In genomic region chr3:50612973-50613851, GRCh38 we compare ENCODE assay signal across 9 cellular contexts. TPM values are rescaled to one million over a fixed set of nuclear protein-coding genes. Genes with fewer than 3 reads are reported as not detected.
DNase-seq lines count a peak whose midpoint lies in the region; ATAC-seq and TF ChIP-seq lines count a peak whose summit lies in the region.
"Had no signal": no experiment of that assay in that cellular context is flagged by ENCODE, and none has a peak within 500 bp of the region (broad histone marks: within the 10 kb centered on the region; RNA-seq: fewer than 3 reads in every experiment).

No MANE protein-coding gene starts in this region.

- WGBS in stomach, 5 donors = 50 to 71% (median 68%) methylated on average over 4 to 6 of the region's 6 CpGs

- H3K36me3 Mint-ChIP-seq in activated naive CD4-positive, alpha-beta T cell treated with anti-CD3 and anti-CD28 coated beads for 36 hours (ENCODE audit: low read depth) = peaks cover 57% of the 10 kb centered on the region
- H3K36me3 Mint-ChIP-seq in activated T-cell treated with anti-CD3 and anti-CD28 coated beads, Interleukin-2, amount 50 U/mL, for 72 hours (ENCODE audit: insufficient read depth in 2 of 2) = peaks cover 43 to 48% of the 10 kb centered on the region in 2 donors
- no peaks in the 10 kb centered on the region for H3K36me3 Mint-ChIP-seq in memory B cell

- peak; percentile 23 for DNase-seq in activated naive CD4-positive, alpha-beta T cell treated with anti-CD3 and anti-CD28 coated beads for 36 hours
- no peak for DNase-seq in activated naive CD4-positive, alpha-beta T cell (lab: John Stamatoyannopoulos, UW)
- no peak for DNase-seq in activated T-cell treated with anti-CD3 and anti-CD28 coated beads, Interleukin-2, amount 50 U/mL, for 72 hours
- DNase-seq in memory B cell (ENCODE audit: low spot score in 2 of 2) (no peak), stomach (no peak), NCI-H2081 treated with DMSO at 0.1 percent for 48 hours (lab: John Stamatoyannopoulos, UW) (no peak), WERI-Rb-1 (no peak)

- intact Hi-C loops in activated naive CD4-positive, alpha-beta T cell treated with anti-CD3 and anti-CD28 coated beads for 36 hours (cut with micrococcal nuclease) = loop anchor here (1.0 to 10.0 kb wide), 5 partner anchors 23 to 1662 kb away; partner anchors contain the start of genes GNAI2, MANF and WDR82
- intact Hi-C loops in stomach (cut with DNase I; ENCODE audit: low total_unique reads) = loop anchor here (5.0 kb wide), 1 partner anchor 41 kb away; no protein-coding TSS in a partner anchor

- TF ChIP-seq EP300 in stomach (IDR thresholded peaks at IDR 0.05) = no peak

- CTCF ChIA-PET in activated naive CD4-positive, alpha-beta T cell treated with anti-CD3 and anti-CD28 coated beads for 36 hours (lab: Charles Lee) = interaction anchor here (0.6 to 13.4 kb wide), 17 partner anchors 9 to 775 kb away, joined by 3 to 376 read pairs (median 6); partner anchors contain the start of genes C3orf18 and HEMK1

- H3K36me3 ChIP-seq in stomach (peaks cover 1 to 4% (median 3%) of the 10 kb centered on the region in 4 donors), WERI-Rb-1 (peaks cover 7% of the 10 kb centered on the region)

- TF ChIP-seq CTCF in stomach (IDR thresholded peaks at IDR 0.05) (no peak), WERI-Rb-1 (IDR thresholded peaks at IDR 0.05; ENCODE audit: low read depth, low read length) (no peak)

- no peaks in the 10 kb centered on the region for H3K9me3 Mint-ChIP-seq in activated naive CD4-positive, alpha-beta T cell treated with anti-CD3 and anti-CD28 coated beads for 36 hours
- H3K9me3 Mint-ChIP-seq in activated T-cell treated with anti-CD3 and anti-CD28 coated beads, Interleukin-2, amount 50 U/mL, for 72 hours = no peaks in the 10 kb centered on the region
- H3K9me3 Mint-ChIP-seq in memory B cell = no peaks in the 10 kb centered on the region

- H3K4me3 Mint-ChIP-seq in activated naive CD4-positive, alpha-beta T cell treated with anti-CD3 and anti-CD28 coated beads for 36 hours = peak overlapping the region; percentile 96
- H3K4me3 Mint-ChIP-seq in activated T-cell treated with anti-CD3 and anti-CD28 coated beads, Interleukin-2, amount 50 U/mL, for 72 hours = peak overlapping the region; percentile 92 to 100
- H3K4me3 Mint-ChIP-seq in memory B cell = peak overlapping the region; percentile 87

- H3K4me1 ChIP-seq in stomach = peaks cover 38 to 76% (median 72%) of the 10 kb centered on the region in 4 donors

- H3K4me3 ChIP-seq in stomach (peak overlapping the region in 1 of 4 donors; percentile 83), WERI-Rb-1 (ENCODE audit: low read depth, low read length) (no peak overlapping the region)

- no peak for TF ChIP-seq POLR2A in stomach (IDR thresholded peaks at IDR 0.05)

- H3K9me3 ChIP-seq in stomach = no peaks in the 10 kb centered on the region
- H3K9me3 ChIP-seq in WERI-Rb-1 (ENCODE audit: severe bottlenecking) = no peaks in the 10 kb centered on the region
- H3K9me3 ChIP-seq: mucosa of descending colon had no signal

- no peaks in the 10 kb centered on the region for H3K27me3 Mint-ChIP-seq in activated naive CD4-positive, alpha-beta T cell treated with anti-CD3 and anti-CD28 coated beads for 36 hours (ENCODE audit: low read depth)
- H3K27me3 Mint-ChIP-seq in activated T-cell treated with anti-CD3 and anti-CD28 coated beads, Interleukin-2, amount 50 U/mL, for 72 hours (ENCODE audit: low read depth) = no peaks in the 10 kb centered on the region
- H3K27me3 Mint-ChIP-seq in memory B cell = no peaks in the 10 kb centered on the region

- H3K27ac ChIP-seq in stomach (peak overlapping the region; percentile 87 to 97 (median 91)), WERI-Rb-1 (no peak overlapping the region)

- peaks cover 29% of the 10 kb centered on the region for H3K4me1 Mint-ChIP-seq in activated naive CD4-positive, alpha-beta T cell treated with anti-CD3 and anti-CD28 coated beads for 36 hours (ENCODE audit: low read depth)
- H3K4me1 Mint-ChIP-seq in activated T-cell treated with anti-CD3 and anti-CD28 coated beads, Interleukin-2, amount 50 U/mL, for 72 hours (ENCODE audit: low read depth) = peaks cover 40% of the 10 kb centered on the region
- H3K4me1 Mint-ChIP-seq in memory B cell = peaks cover 34% of the 10 kb centered on the region

- H3K27ac Mint-ChIP-seq in activated naive CD4-positive, alpha-beta T cell treated with anti-CD3 and anti-CD28 coated beads for 36 hours = peak overlapping the region; percentile 99
- peak overlapping the region; percentile 96 for H3K27ac Mint-ChIP-seq in activated T-cell treated with anti-CD3 and anti-CD28 coated beads, Interleukin-2, amount 50 U/mL, for 72 hours
- peak overlapping the region; percentile 56 for H3K27ac Mint-ChIP-seq in memory B cell

- H3K27me3 ChIP-seq in stomach = no peaks in the 10 kb centered on the region
- H3K27me3 ChIP-seq in WERI-Rb-1 (ENCODE audit: insufficient read depth, low read depth, severe bottlenecking) = no peaks in the 10 kb centered on the region

- no peak for ATAC-seq in activated T-cell treated with anti-CD3 and anti-CD28 coated beads, Interleukin-2, amount 50 U/mL, for 72 hours (replicated peaks in 1 of 2)
- no peak for ATAC-seq in memory B cell (ENCODE audit: low read depth)
- ATAC-seq in GM21423 (IDR thresholded peaks at IDR 0.05; ENCODE audit: unreplicated experiment) = no peak
- ATAC-seq: mucosa of descending colon had no signal

RNA-seq across cellular contexts. Expression of gene CISH, which starts 1.6 kb away (rescaled TPM):
- total RNA-seq in activated naive CD4-positive, alpha-beta T cell treated with anti-CD3 and anti-CD28 coated beads for 36 hours = 100 to 1,000 TPM; 136 to 138 TPM
- 100 to 1,000 TPM; 242 to 271 TPM for total RNA-seq in activated T-cell treated with anti-CD3 and anti-CD28 coated beads, Interleukin-2, amount 50 U/mL, for 72 hours
- 1 to 10 TPM; 1.8 to 5.7 (median 3.6) TPM for total RNA-seq in stomach
- 10 to 100 TPM in 1 of 3 donors, 1 to 10 TPM in 2; 6.8 to 11.5 (median 7.7) TPM for polyA plus RNA-seq in stomach

RNA-seq across cellular contexts. Expression of gene MAPKAPK3, which starts 3.7 kb away (rescaled TPM):
- total RNA-seq in activated naive CD4-positive, alpha-beta T cell treated with anti-CD3 and anti-CD28 coated beads for 36 hours = 100 to 1,000 TPM; 105 to 106 TPM
- total RNA-seq in activated T-cell treated with anti-CD3 and anti-CD28 coated beads, Interleukin-2, amount 50 U/mL, for 72 hours = 100 to 1,000 TPM; 116 to 129 TPM
- 10 to 100 TPM; 10.3 to 50.0 (median 24.6) TPM for total RNA-seq in stomach
- polyA plus RNA-seq in stomach = 10 to 100 TPM; 21.5 to 41.3 (median 37.1) TPM

RNA-seq across cellular contexts. Expression of gene HEMK1, which starts 43.9 kb away (rescaled TPM):
- total RNA-seq in activated naive CD4-positive, alpha-beta T cell treated with anti-CD3 and anti-CD28 coated beads for 36 hours = 10 to 100 TPM; 27.0 to 30.4 TPM
- total RNA-seq in activated T-cell treated with anti-CD3 and anti-CD28 coated beads, Interleukin-2, amount 50 U/mL, for 72 hours = 10 to 100 TPM; 54.5 to 64.6 TPM
- total RNA-seq in stomach = 10 to 100 TPM in 2 of 5 donors, 1 to 10 TPM in 3; 5.8 to 14.3 (median 6.4) TPM
- 10 to 100 TPM; 19.8 to 24.8 (median 20.0) TPM for polyA plus RNA-seq in stomach

RNA-seq across cellular contexts. Expression of gene C3orf18, which starts 45.7 kb away (rescaled TPM):
- total RNA-seq in activated naive CD4-positive, alpha-beta T cell treated with anti-CD3 and anti-CD28 coated beads for 36 hours = 1 to 10 TPM; 3.1 to 3.8 TPM
- 10 to 100 TPM; 22.7 to 32.5 TPM for total RNA-seq in activated T-cell treated with anti-CD3 and anti-CD28 coated beads, Interleukin-2, amount 50 U/mL, for 72 hours
- 10 to 100 TPM in 2 of 5 donors, 1 to 10 TPM in 2, not detected in 1; 4.9 to 75.0 (median 16.4) TPM for total RNA-seq in stomach
- 1 to 10 TPM; 5.9 to 9.0 (median 8.2) TPM for polyA plus RNA-seq in stomach

Comparison
In these comparisons a context has a peak if more than half of its experiments do, and no peak if none do; other contexts are left out.
1. RNA of gene CISH, which starts 1.6 kb away (total RNA-seq): 242 to 271 TPM in activated T-cell treated with anti-CD3 and anti-CD28 coated beads, Interleukin-2, amount 50 U/mL, for 72 hours and 136 to 138 TPM in activated naive CD4-positive, alpha-beta T cell treated with anti-CD3 and anti-CD28 coated beads for 36 hours; 1.8 to 5.7 TPM in stomach; every median in the first group is over 10 times any median in the second.
2. Peak in every context shown above with its lines, with median percentiles within 50 percentile points of each other: H3K27ac Mint-ChIP-seq and H3K4me3 Mint-ChIP-seq.